Comparison of ENCODE assay signal across 1 cellular context in genomic region chr17:39674702-39675389, GRCh38.
A peak's percentile ranks its signal among the peaks of the same experiment; 100 is the strongest.
TF ChIP-seq lines count a peak whose summit lies in the region.

No MANE protein-coding gene starts in this region.

TF ChIP-seq in HepG2, 621 proteins besides CTCF, POLR2A, EP300 and RAD21 (continued from another document and continues in another):
- TF ChIP-seq MXD1 (CRISPR knock-in tag; IDR thresholded peaks at IDR 0.05) = no peak
- no peak for TF ChIP-seq MZF1 (CRISPR knock-in tag; IDR thresholded peaks at IDR 0.05; ENCODE audit: borderline replicate concordance)
- TF ChIP-seq ZNF775 (CRISPR knock-in tag; IDR thresholded peaks at IDR 0.05; ENCODE audit: borderline replicate concordance) = no peak
- TF ChIP-seq, protein P1, sequence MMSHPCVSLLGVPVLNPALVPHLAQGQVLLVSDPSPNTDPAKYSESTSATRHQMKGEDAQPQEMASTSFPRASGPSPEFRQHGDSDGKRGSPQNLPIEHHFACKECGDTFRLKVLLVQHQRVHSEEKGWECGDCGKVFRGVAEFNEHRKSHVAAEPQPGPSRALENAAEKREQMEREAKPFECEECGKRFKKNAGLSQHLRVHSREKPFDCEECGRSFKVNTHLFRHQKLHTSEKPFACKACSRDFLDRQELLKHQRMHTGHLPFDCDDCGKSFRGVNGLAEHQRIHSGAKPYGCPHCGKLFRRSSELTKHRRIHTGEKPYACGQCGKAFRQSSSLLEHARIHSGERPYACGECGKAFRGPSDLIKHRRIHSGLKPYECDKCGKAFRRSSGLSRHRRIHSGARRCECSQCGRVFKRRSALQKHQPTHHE (CRISPR knock-in tag; IDR thresholded peaks at IDR 0.05; ENCODE audit: borderline replicate concordance) = no peak
- TF ChIP-seq, protein P2, sequence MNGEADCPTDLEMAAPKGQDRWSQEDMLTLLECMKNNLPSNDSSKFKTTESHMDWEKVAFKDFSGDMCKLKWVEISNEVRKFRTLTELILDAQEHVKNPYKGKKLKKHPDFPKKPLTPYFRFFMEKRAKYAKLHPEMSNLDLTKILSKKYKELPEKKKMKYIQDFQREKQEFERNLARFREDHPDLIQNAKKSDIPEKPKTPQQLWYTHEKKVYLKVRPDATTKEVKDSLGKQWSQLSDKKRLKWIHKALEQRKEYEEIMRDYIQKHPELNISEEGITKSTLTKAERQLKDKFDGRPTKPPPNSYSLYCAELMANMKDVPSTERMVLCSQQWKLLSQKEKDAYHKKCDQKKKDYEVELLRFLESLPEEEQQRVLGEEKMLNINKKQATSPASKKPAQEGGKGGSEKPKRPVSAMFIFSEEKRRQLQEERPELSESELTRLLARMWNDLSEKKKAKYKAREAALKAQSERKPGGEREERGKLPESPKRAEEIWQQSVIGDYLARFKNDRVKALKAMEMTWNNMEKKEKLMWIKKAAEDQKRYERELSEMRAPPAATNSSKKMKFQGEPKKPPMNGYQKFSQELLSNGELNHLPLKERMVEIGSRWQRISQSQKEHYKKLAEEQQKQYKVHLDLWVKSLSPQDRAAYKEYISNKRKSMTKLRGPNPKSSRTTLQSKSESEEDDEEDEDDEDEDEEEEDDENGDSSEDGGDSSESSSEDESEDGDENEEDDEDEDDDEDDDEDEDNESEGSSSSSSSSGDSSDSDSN (CRISPR knock-in tag; IDR thresholded peaks at IDR 0.05) = peak; percentile 66
- no peak for TF ChIP-seq ZNF781 (CRISPR knock-in tag; IDR thresholded peaks at IDR 0.05; ENCODE audit: borderline replicate concordance, not compliant biosample characterization)
- no peak for TF ChIP-seq ZHX2 (IDR thresholded peaks at IDR 0.05; ENCODE audit: low read depth)
- TF ChIP-seq ZHX2 (CRISPR knock-in tag; IDR thresholded peaks at IDR 0.05; ENCODE audit: borderline replicate concordance) = no peak
- TF ChIP-seq, protein P3, sequence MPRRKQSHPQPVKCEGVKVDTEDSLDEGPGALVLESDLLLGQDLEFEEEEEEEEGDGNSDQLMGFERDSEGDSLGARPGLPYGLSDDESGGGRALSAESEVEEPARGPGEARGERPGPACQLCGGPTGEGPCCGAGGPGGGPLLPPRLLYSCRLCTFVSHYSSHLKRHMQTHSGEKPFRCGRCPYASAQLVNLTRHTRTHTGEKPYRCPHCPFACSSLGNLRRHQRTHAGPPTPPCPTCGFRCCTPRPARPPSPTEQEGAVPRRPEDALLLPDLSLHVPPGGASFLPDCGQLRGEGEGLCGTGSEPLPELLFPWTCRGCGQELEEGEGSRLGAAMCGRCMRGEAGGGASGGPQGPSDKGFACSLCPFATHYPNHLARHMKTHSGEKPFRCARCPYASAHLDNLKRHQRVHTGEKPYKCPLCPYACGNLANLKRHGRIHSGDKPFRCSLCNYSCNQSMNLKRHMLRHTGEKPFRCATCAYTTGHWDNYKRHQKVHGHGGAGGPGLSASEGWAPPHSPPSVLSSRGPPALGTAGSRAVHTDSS (CRISPR knock-in tag; conservative IDR thresholded peaks at IDR 0.05) = no peak
- 0 out of 2 replicates have a peak, but pooled peaks have one; percentile 58 for TF ChIP-seq ZNF205 (CRISPR knock-in tag; IDR thresholded peaks at IDR 0.05)
- no peak for TF ChIP-seq ZNF432 (CRISPR knock-in tag; IDR thresholded peaks at IDR 0.05; ENCODE audit: borderline replicate concordance)
- TF ChIP-seq ZNF180 (CRISPR knock-in tag; IDR thresholded peaks at IDR 0.05; ENCODE audit: borderline replicate concordance, low read depth) = no peak
- TF ChIP-seq PATZ1 (CRISPR knock-in tag; IDR thresholded peaks at IDR 0.05) = peak; percentile 93
- TF ChIP-seq JARID2 (CRISPR knock-in tag; IDR thresholded peaks at IDR 0.05; ENCODE audit: insufficient replicate concordance) = no peak
- no peak for TF ChIP-seq ZNF790 (CRISPR knock-in tag; IDR thresholded peaks at IDR 0.05; ENCODE audit: borderline replicate concordance)
- no peak for TF ChIP-seq DZIP1 (CRISPR knock-in tag; IDR thresholded peaks at IDR 0.05)
- no peak for TF ChIP-seq ZNF839 (CRISPR knock-in tag; IDR thresholded peaks at IDR 0.05; ENCODE audit: borderline replicate concordance)
- no peak for TF ChIP-seq ZNF577 (CRISPR knock-in tag; IDR thresholded peaks at IDR 0.05; ENCODE audit: borderline replicate concordance, low read depth)
- no peak for TF ChIP-seq ZNF256 (CRISPR knock-in tag; conservative IDR thresholded peaks at IDR 0.05)
- TF ChIP-seq, protein P4, sequence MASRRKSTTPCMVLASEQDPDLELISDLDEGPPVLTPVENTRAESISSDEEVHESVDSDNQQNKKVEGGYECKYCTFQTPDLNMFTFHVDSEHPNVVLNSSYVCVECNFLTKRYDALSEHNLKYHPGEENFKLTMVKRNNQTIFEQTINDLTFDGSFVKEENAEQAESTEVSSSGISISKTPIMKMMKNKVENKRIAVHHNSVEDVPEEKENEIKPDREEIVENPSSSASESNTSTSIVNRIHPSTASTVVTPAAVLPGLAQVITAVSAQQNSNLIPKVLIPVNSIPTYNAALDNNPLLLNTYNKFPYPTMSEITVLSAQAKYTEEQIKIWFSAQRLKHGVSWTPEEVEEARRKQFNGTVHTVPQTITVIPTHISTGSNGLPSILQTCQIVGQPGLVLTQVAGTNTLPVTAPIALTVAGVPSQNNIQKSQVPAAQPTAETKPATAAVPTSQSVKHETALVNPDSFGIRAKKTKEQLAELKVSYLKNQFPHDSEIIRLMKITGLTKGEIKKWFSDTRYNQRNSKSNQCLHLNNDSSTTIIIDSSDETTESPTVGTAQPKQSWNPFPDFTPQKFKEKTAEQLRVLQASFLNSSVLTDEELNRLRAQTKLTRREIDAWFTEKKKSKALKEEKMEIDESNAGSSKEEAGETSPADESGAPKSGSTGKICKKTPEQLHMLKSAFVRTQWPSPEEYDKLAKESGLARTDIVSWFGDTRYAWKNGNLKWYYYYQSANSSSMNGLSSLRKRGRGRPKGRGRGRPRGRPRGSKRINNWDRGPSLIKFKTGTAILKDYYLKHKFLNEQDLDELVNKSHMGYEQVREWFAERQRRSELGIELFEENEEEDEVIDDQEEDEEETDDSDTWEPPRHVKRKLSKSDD (CRISPR knock-in tag; IDR thresholded peaks at IDR 0.05; ENCODE audit: low read depth) = no peak
- no peak for TF ChIP-seq ZNF776 (CRISPR knock-in tag; IDR thresholded peaks at IDR 0.05)
- no peak for TF ChIP-seq CHD2 (IDR thresholded peaks at IDR 0.05; ENCODE audit: low read depth, low read length)
- TF ChIP-seq, protein P5, sequence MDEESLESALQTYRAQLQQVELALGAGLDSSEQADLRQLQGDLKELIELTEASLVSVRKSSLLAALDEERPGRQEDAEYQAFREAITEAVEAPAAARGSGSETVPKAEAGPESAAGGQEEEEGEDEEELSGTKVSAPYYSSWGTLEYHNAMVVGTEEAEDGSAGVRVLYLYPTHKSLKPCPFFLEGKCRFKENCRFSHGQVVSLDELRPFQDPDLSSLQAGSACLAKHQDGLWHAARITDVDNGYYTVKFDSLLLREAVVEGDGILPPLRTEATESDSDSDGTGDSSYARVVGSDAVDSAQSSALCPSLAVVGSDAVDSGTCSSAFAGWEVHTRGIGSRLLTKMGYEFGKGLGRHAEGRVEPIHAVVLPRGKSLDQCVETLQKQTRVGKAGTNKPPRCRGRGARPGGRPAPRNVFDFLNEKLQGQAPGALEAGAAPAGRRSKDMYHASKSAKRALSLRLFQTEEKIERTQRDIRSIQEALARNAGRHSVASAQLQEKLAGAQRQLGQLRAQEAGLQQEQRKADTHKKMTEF (CRISPR knock-in tag; IDR thresholded peaks at IDR 0.05) = peak; percentile 89
- no peak for TF ChIP-seq CBFB (CRISPR knock-in tag; IDR thresholded peaks at IDR 0.05)
- no peak for TF ChIP-seq ZNF704 (CRISPR knock-in tag; IDR thresholded peaks at IDR 0.05; ENCODE audit: borderline replicate concordance)
- no peak for TF ChIP-seq ZNF501 (CRISPR knock-in tag; IDR thresholded peaks at IDR 0.05)
- TF ChIP-seq CENPT (CRISPR knock-in tag; IDR thresholded peaks at IDR 0.05; ENCODE audit: low read depth) = no peak
- no peak for TF ChIP-seq HIVEP1 (CRISPR knock-in tag; IDR thresholded peaks at IDR 0.05)
- 0 out of 2 replicates have a peak, but pooled peaks have one; percentile 18 for TF ChIP-seq ZFP36L2 (CRISPR knock-in tag; IDR thresholded peaks at IDR 0.05)
- TF ChIP-seq KDM4B (CRISPR knock-in tag; IDR thresholded peaks at IDR 0.05) = no peak
- peak; percentile 87 for TF ChIP-seq ELF3 (CRISPR knock-in tag; IDR thresholded peaks at IDR 0.05)
- TF ChIP-seq MTF1 (CRISPR knock-in tag; IDR thresholded peaks at IDR 0.05) = no peak
